In the genomic region with DNA sequence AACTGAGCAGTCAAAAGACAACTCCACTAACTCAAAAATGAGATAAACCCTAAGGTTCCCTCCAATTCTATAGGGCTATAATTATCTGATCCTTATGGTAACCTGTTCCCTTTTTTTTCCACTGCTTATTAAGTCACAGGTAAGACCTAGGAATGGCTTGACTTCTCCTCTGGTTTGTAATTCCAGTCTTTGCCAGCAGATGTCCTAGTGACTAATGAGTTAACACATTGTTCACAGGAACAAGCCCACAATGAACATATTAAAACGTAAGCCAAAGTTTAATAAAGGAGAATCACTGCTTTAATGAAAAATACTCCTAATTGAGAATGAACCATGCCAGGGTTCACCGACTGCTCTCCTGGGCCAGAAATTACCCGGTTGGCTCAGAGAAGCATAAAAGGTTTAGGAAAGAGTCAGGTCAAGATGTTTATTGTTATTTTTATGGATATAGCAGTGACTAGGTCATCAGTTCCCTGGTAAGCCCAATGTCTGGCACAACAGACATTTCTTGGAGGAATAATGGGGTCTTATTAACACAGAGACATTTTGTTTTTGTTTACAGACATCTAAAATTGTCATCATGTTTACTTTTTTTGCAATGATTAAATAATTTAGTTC, we compare ENCODE assay signal across 8 cellular contexts.
DNase-seq lines count a peak whose midpoint lies in the region; ATAC-seq and TF ChIP-seq lines count a peak whose summit lies in the region.

No MANE protein-coding gene starts in this region.

- H3K9me3 ChIP-seq in mammary epithelial cell (replicated peaks; ENCODE audit: insufficient read depth, low read length) (no peaks in the 10 kb centered on the region), testis (no peaks in the 10 kb centered on the region)

- TF ChIP-seq POLR2A in testis (IDR thresholded peaks at IDR 0.05), result no peak

- no peak overlapping the region for H3K27ac Mint-ChIP-seq in activated T-cell treated with anti-CD3 and anti-CD28 coated beads, Interleukin-2, amount 50 U/mL, for 24 hours

- H3K4me1 ChIP-seq in mammary epithelial cell (ENCODE audit: insufficient read depth, low read length) (no peaks in the 10 kb centered on the region), testis (no peaks in the 10 kb centered on the region)

- dilution Hi-C loops in mammary epithelial cell (cut with HindIII; ENCODE audit: low sequenced_read_pairs), result no loop called here

- 12% methylated on average over 3 of the region's 3 CpGs for WGBS in mammary epithelial cell (ENCODE audit: low coverage, missing lambda C conversion rate)
- WGBS in testis, 2 donors, result 23 to 36% methylated on average over 3 of the region's 3 CpGs

- no peak overlapping the region for H3K9ac ChIP-seq in mammary epithelial cell (ENCODE audit: insufficient read depth, low read length)

- H3K4me3 ChIP-seq in mammary epithelial cell (replicated peaks in 1 of 3; ENCODE audit: insufficient read depth in 1 of 3, low read depth in 2 of 3, low read length in 3 of 3) (no peak overlapping the region), testis (no peak overlapping the region)

- no peaks in the 10 kb centered on the region for H3K79me2 ChIP-seq in mammary epithelial cell (ENCODE audit: insufficient read depth, low read length)

- no peaks in the 10 kb centered on the region for H3K36me3 ChIP-seq in mammary epithelial cell (ENCODE audit: insufficient read depth, low read length)
- no peaks in the 10 kb centered on the region for H3K36me3 ChIP-seq in testis (ENCODE audit: low read depth, missing control alignments)

- in situ Hi-C loops in mammary epithelial cell (cut with MboI; ENCODE audit: low sequenced_read_pairs in 2 of 2), result loop anchor here (10.0 kb wide), 3 partner anchors 195 to 295 kb away; no protein-coding TSS in a partner anchor

- no peaks in the 10 kb centered on the region for H3K27me3 Mint-ChIP-seq in activated T-cell treated with anti-CD3 and anti-CD28 coated beads, Interleukin-2, amount 50 U/mL, for 24 hours

- peak; percentile 85 for TF ChIP-seq CTCF in RWPE1 (conservative IDR thresholded peaks at IDR 0.05; ENCODE audit: low read depth)
- TF ChIP-seq CTCF in mammary epithelial cell (conservative IDR thresholded peaks at IDR 0.05 in 1 of 2, IDR thresholded peaks at IDR 0.05 in 1 of 2; ENCODE audit: extremely low read depth in 1 of 2, insufficient read depth in 1 of 2, low read depth in 1 of 2, low read length in 2 of 2), result peak; percentile 61 to 73
- TF ChIP-seq CTCF in testis (IDR thresholded peaks at IDR 0.05), result peak; percentile 46 to 67 (median 65)

- H3K27me3 ChIP-seq in mammary epithelial cell (ENCODE audit: insufficient read depth, low read length) (no peaks in the 10 kb centered on the region), testis (no peaks in the 10 kb centered on the region)

- H3K4me3 Mint-ChIP-seq in activated T-cell treated with anti-CD3 and anti-CD28 coated beads, Interleukin-2, amount 50 U/mL, for 24 hours, result no peak overlapping the region

- peaks cover 7% of the 10 kb centered on the region for H3K4me1 Mint-ChIP-seq in activated T-cell treated with anti-CD3 and anti-CD28 coated beads, Interleukin-2, amount 50 U/mL, for 24 hours (ENCODE audit: low read depth)

- H4K20me1 ChIP-seq in mammary epithelial cell (ENCODE audit: insufficient read depth, low read length), result no peaks in the 10 kb centered on the region

- no peaks in the 10 kb centered on the region for H3K9me3 Mint-ChIP-seq in activated T-cell treated with anti-CD3 and anti-CD28 coated beads, Interleukin-2, amount 50 U/mL, for 24 hours

- CTCF ChIA-PET in RWPE1 (lab: Yijun Ruan, JAX) (interaction anchor here (0.6 kb wide), 1 partner anchor 100 kb away, joined by 3 read pairs; no protein-coding TSS in a partner anchor), mammary epithelial cell (lab: Charles Lee; ENCODE audit: low non-redundant PET) (no interaction called here)

- BruUV-seq in mammary epithelial cell (replicated peaks; lab: Mats Ljungman, UMichigan), result no TSS peak

- ATAC-seq in GM21786 (IDR thresholded peaks at IDR 0.05; ENCODE audit: unreplicated experiment), result peak; percentile 88

- H3K27ac ChIP-seq in RWPE1 (no peak overlapping the region), mammary epithelial cell (ENCODE audit: insufficient read depth, low read depth, low read length) (no peak overlapping the region), testis (no peak overlapping the region)

- POLR2A ChIA-PET in RWPE1 (lab: Yijun Ruan, JAX; ENCODE audit: low non-redundant PET), result no interaction called here

- intact Hi-C loops in mammary epithelial cell (cut with micrococcal nuclease), result loop anchor here (1.0 to 5.0 kb wide), 5 partner anchors 53 to 209 kb away; partner anchors contain the start of gene ELAPOR2
- intact Hi-C loops in testis (cut with DNase I; ENCODE audit: low total_unique reads), result loop anchor here (10.0 kb wide), 1 partner anchor 295 kb away; no protein-coding TSS in a partner anchor

- no peak overlapping the region for H3K4me2 ChIP-seq in mammary epithelial cell (ENCODE audit: insufficient read depth, low read depth, low read length)

- DNase-seq in activated T-cell treated with anti-CD3 and anti-CD28 coated beads for 1 hour (ENCODE audit: low read depth) (peak; percentile 18), LoVo (ENCODE audit: low spot score) (peak; percentile 76), RWPE1 (ENCODE audit: low spot score) (peak; percentile 28), mammary epithelial cell (peak; percentile 62), left kidney (ENCODE audit: low read depth, low spot score) (peak; percentile 85), testis (peak; percentile 68)
- DNase-seq in activated T-cell treated with anti-CD3 and anti-CD28 coated beads, Interleukin-2, amount 50 U/mL, for 24 hours, result no peak

- H3K36me3 Mint-ChIP-seq in activated T-cell treated with anti-CD3 and anti-CD28 coated beads, Interleukin-2, amount 50 U/mL, for 24 hours (ENCODE audit: low read depth), result peaks cover 4% of the 10 kb centered on the region

- H2AFZ ChIP-seq in mammary epithelial cell (ENCODE audit: low read depth, low read length), result no peak overlapping the region
